In the genomic region with DNA sequence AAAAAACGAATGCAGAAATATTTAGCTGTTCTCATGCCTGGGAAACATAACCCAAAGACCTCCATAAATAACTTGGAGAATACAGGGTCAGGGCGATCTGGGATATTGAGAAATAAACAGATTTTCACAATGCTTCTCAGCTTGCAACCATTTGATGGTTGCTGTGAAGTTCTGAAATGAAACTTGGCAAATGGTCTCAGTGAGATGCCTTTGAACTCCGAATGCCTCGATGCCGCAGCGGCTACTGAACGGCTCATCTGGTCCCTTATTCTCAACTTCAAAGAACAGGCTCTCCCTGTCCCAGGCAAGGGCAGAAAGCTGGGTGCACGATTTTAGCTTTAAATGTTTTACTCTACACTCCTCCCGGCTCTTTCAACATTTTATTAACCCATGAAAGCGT, we compare ENCODE assay signal across 15 cellular contexts.
DNase-seq lines count a peak whose midpoint lies in the region; ATAC-seq and TF ChIP-seq lines count a peak whose summit lies in the region.
"Had no signal": no experiment of that assay in that cellular context is flagged by ENCODE, and none has a peak within 500 bp of the region (broad histone marks: within the 10 kb centered on the region; RNA-seq: fewer than 3 reads in every experiment).

No MANE protein-coding gene starts in this region.

- TF ChIP-seq POLR2A in uterus (IDR thresholded peaks at IDR 0.05) = no peak

- intact Hi-C loops in Right ventricle myocardium superior (cut with DNase I) (no loop called here), cardiac septum (cut with DNase I) (loop anchor here (5.0 kb wide), 1 partner anchor 35 kb away; no protein-coding TSS in a partner anchor), uterus (cut with DNase I; ENCODE audit: low total_unique reads) (no loop called here)

- H3K4me1 ChIP-seq in uterus = peaks cover 5 to 7% of the 10 kb centered on the region in 2 donors

- TF ChIP-seq CTCF in omental fat pad (IDR thresholded peaks at IDR 0.05) = no peak
- no peak for TF ChIP-seq CTCF in uterus (IDR thresholded peaks at IDR 0.05)

- H3K27me3 ChIP-seq in uterus = no peaks in the 10 kb centered on the region
- H3K27me3 ChIP-seq: stomach had no signal

- DNase-seq in Right ventricle myocardium superior = no peak
- DNase-seq in cardiac septum (ENCODE audit: low spot score) = no peak
- peak; percentile 81 for DNase-seq in fibroblast of peridontal ligament (ENCODE audit: extremely low read depth)
- no peak for DNase-seq in omental fat pad (ENCODE audit: low spot score)
- peak; percentile 66 to 76 for DNase-seq in uterus
- DNase-seq: 8988T; activated naive CD8-positive, alpha-beta T cell treated with anti-CD3 and anti-CD28 coated beads for 36 hours; hypothalamus; mammary epithelial cell; NCI-H187 treated with DMSO at 0.1 percent for 48 hours; NCI-H82; stomach had no signal

- H3K9me3 ChIP-seq in uterus = no peaks in the 10 kb centered on the region
- H3K9me3 ChIP-seq: stomach had no signal

- peak overlapping the region; percentile 82 to 90 for H3K27ac ChIP-seq in uterus

- H3K4me3 ChIP-seq in uterus = peak overlapping the region in 1 of 2 donors; percentile 22
- H3K4me3 ChIP-seq: stomach had no signal

- ATAC-seq in Right ventricle myocardium superior (ENCODE audit: poor library complexity) (peak; percentile 42), omental fat pad (ENCODE audit: low FRiP score) (peak; percentile 84), HG03460 (IDR thresholded peaks at IDR 0.05; ENCODE audit: unreplicated experiment) (no peak), HG03571 (IDR thresholded peaks at IDR 0.05; ENCODE audit: unreplicated experiment) (no peak), HG02759 (IDR thresholded peaks at IDR 0.05; ENCODE audit: unreplicated experiment) (no peak)

- H3K36me3 ChIP-seq in uterus = no peaks in the 10 kb centered on the region
- H3K36me3 ChIP-seq: stomach had no signal

Comparison
In these comparisons a context has a peak if more than half of its experiments do, and no peak if none do; other contexts are left out.
1. ATAC-seq: peak in Right ventricle myocardium superior (single experiment) and omental fat pad (single experiment); none in HG03460 (single experiment), HG03571 (single experiment) and HG02759 (single experiment).
2. DNase-seq: peak in fibroblast of peridontal ligament (single experiment) and uterus (2 of 2); none in Right ventricle myocardium superior (single experiment), cardiac septum (single experiment) and omental fat pad (single experiment).